23 cellular contexts compared by ENCODE assay signal in the genomic region with DNA sequence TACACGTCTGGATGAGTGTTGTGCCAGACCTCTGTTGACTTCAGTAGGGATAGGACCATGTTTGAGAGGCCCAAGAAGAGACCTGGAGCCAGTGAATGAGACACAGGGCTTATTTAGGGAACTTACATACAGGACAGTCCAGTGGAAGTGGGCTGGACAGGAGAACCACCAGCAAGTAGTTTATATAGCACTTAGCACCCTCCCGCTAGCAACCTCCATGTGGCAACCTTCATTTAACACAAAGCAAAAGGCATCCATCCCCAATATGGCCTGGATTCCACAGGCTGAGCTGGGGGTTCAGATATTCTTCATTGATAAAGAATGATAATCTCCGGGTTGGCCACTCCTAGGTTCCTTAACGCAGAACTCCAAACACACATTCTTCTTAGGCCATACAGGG.
"Had no signal": no experiment of that assay in that cellular context is flagged by ENCODE, and none has a peak within 500 bp of the region (broad histone marks: within the 10 kb centered on the region; RNA-seq: fewer than 3 reads in every experiment).

No MANE protein-coding gene starts in this region.

- H3K27me3 Mint-ChIP-seq: dendritic cell treated with granulocyte-macrophage colony-stimulating factor and Interleukin-4, amounts not matched to agents 40 ng/mL and 50 ng/mL, for 4 days; effector memory CD8-positive, alpha-beta T cell had no signal

- H3K27me3 ChIP-seq: colonic mucosa, esophagus muscularis mucosa, foreskin keratinocyte, gastroesophageal sphincter, heart left ventricle, hepatocyte had no signal

- H3K27ac ChIP-seq: colonic mucosa, esophagus muscularis mucosa, foreskin keratinocyte, gastroesophageal sphincter, heart left ventricle, hepatocyte, lower lobe of right lung had no signal

- H3K4me3 Mint-ChIP-seq: dendritic cell treated with granulocyte-macrophage colony-stimulating factor and Interleukin-4, amounts not matched to agents 40 ng/mL and 50 ng/mL, for 4 days; effector memory CD8-positive, alpha-beta T cell; endodermal cell; immature natural killer cell had no signal

- H3K27ac Mint-ChIP-seq: dendritic cell treated with granulocyte-macrophage colony-stimulating factor and Interleukin-4, amounts not matched to agents 40 ng/mL and 50 ng/mL, for 4 days; effector memory CD8-positive, alpha-beta T cell; endodermal cell; immature natural killer cell had no signal

- H3K4me3 ChIP-seq: colonic mucosa, esophagus muscularis mucosa, gastroesophageal sphincter, heart left ventricle, hepatocyte, lower lobe of right lung had no signal

- H3K9me3 ChIP-seq: colonic mucosa had no signal

- FAIRE-seq: endometrium, endothelial cell of umbilical vein had no signal

- H3K4me1 Mint-ChIP-seq: endodermal cell, immature natural killer cell had no signal

- H2AFZ ChIP-seq: hepatocyte had no signal

- H3K4me1 ChIP-seq: colonic mucosa, esophagus muscularis mucosa, foreskin keratinocyte, gastroesophageal sphincter, lower lobe of right lung had no signal

- H3K4me2 ChIP-seq: hepatocyte had no signal

- DNase-seq: colonic mucosa; cortex of kidney; effector CD8-positive, alpha-beta T cell; effector memory CD8-positive, alpha-beta T cell; endodermal cell; foreskin keratinocyte; heart left ventricle; hypothalamus; immature natural killer cell; islet precursor cell; kidney; kidney glomerular epithelial cell; left colon; left ventricle myocardium superior; lower lobe of right lung; mesenchymal stem cell; midbrain had no signal
